Comparison of ENCODE assay signal across 7 cellular contexts in the genomic region with DNA sequence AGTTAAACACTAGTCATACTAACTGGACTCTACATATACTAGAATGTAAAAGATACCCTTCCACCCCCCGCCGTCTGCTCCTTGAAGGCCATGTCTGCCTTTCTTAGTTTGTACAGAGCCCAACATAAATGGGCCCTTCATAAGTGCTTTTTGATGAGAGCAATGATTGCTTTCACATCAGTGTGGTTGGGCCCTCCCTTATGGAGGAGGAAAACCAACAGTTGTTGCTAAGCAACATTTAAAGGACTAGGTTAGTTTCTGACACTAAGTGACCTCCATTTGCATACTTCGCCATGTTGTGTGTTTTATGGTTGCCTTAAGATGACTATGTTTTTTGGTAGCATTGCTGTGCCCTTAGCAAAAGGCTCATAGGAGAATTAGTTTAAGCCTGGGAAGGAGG.
DNase-seq lines count a peak whose midpoint lies in the region; ATAC-seq and TF ChIP-seq lines count a peak whose summit lies in the region.

No MANE protein-coding gene starts in this region.

- H3K27ac Mint-ChIP-seq in T-helper 17 cell: peak overlapping the region; percentile 94

- H3K4me3 ChIP-seq in mucosa of descending colon (no peak overlapping the region), lower leg skin (ENCODE audit: low read depth, poor library complexity, severe bottlenecking) (no peak overlapping the region)

- no peaks in the 10 kb centered on the region for H3K27me3 Mint-ChIP-seq in T-helper 17 cell

- intact Hi-C loops in mucosa of descending colon (cut with DNase I, micrococcal nuclease): no loop called here
- intact Hi-C loops in lower leg skin (cut with DNase I; ENCODE audit: low total_unique reads): no loop called here

- TF ChIP-seq CTCF in mucosa of descending colon (IDR thresholded peaks at IDR 0.05) (no peak), lower leg skin (IDR thresholded peaks at IDR 0.05) (no peak), foreskin keratinocyte (conservative IDR thresholded peaks at IDR 0.05) (no peak)

- peaks cover 6% of the 10 kb centered on the region for H3K36me3 Mint-ChIP-seq in T-helper 17 cell (ENCODE audit: low read depth)

- ATAC-seq in GM19455 (IDR thresholded peaks at IDR 0.05; ENCODE audit: unreplicated experiment): peak; percentile 41
- peak; percentile 45 for ATAC-seq in HG03066 (IDR thresholded peaks at IDR 0.05; ENCODE audit: low read depth, unreplicated experiment)
- ATAC-seq in T-helper 17 cell: peak; percentile 85
- peak; percentile 75 for ATAC-seq in mucosa of descending colon
- no peak for ATAC-seq in foreskin keratinocyte

- DNase-seq in T-helper 17 cell: peak in 2 of 3 donors; percentile 25 to 34
- peak in 1 of 3 donors; percentile 14 for DNase-seq in mucosa of descending colon
- no peak for DNase-seq in lower leg skin (ENCODE audit: low spot score in 2 of 2)
- DNase-seq in amygdala (lab: John Stamatoyannopoulos, UW): no peak
- no peak for DNase-seq in foreskin keratinocyte

- no peaks in the 10 kb centered on the region for H3K36me3 ChIP-seq in mucosa of descending colon (ENCODE audit: low read depth)

- H3K27ac ChIP-seq in foreskin keratinocyte: no peak overlapping the region

- no peaks in the 10 kb centered on the region for H3K9me3 ChIP-seq in T-helper 17 cell (ENCODE audit: control insufficient read depth, low read length, poor library complexity, severe bottlenecking)
- H3K9me3 ChIP-seq in mucosa of descending colon: no peaks in the 10 kb centered on the region

- H3K4me1 ChIP-seq in mucosa of descending colon (ENCODE audit: low read depth) (peaks cover 16% of the 10 kb centered on the region), foreskin keratinocyte (no peaks in the 10 kb centered on the region)

- H3K4me1 Mint-ChIP-seq in T-helper 17 cell: peaks cover 63% of the 10 kb centered on the region

- peaks cover 63% of the 10 kb centered on the region for H3K27me3 ChIP-seq in foreskin keratinocyte

- WGBS in lower leg skin, 2 donors: 86 to 87% methylated on average over 3 of the region's 3 CpGs

- no peak for TF ChIP-seq POLR2A in lower leg skin (IDR thresholded peaks at IDR 0.05)

- H3K4me3 Mint-ChIP-seq in T-helper 17 cell: peak overlapping the region; percentile 72

Comparison
In these comparisons a context has a peak if more than half of its experiments do, and no peak if none do; other contexts are left out.
1. DNase-seq: peak in T-helper 17 cell (2 of 3); none in lower leg skin (0 of 2), amygdala (0 of 56) and foreskin keratinocyte (0 of 2).